In the genomic region with DNA sequence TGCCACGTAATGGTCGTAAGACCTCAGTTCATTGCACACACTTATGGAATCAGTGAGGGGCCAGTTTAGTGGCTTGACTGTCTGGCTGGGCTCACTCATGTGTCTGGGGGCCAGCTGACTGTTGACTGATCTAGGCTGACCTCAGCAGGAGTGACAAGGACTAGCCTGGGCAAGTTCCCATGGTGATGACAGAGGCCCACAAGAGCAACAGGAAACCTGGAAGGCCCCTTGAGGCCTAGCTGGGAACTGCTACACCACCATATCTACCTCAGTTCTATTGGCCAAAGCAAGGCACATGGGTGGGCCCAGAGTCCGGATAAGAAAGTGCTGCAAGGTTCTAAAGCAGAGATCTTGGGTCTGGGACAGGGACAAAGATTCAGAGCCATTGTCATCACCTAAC, we compare ENCODE assay signal across 1 cellular context.
TF ChIP-seq lines count a peak whose summit lies in the region.

No MANE protein-coding gene starts in this region.

TF ChIP-seq in SK-N-SH, 30 proteins besides CTCF, POLR2A, EP300 and RAD21 (continued from another document):
- TF ChIP-seq, protein P1, sequence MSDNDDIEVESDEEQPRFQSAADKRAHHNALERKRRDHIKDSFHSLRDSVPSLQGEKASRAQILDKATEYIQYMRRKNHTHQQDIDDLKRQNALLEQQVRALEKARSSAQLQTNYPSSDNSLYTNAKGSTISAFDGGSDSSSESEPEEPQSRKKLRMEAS (IDR thresholded peaks at IDR 0.05; ENCODE audit: low read depth), result no peak
- TF ChIP-seq EZH2phosphoT487 (IDR thresholded peaks at IDR 0.05; ENCODE audit: borderline replicate concordance, low read depth) (no peak), RXRA (IDR thresholded peaks at IDR 0.05; ENCODE audit: borderline replicate concordance, low read depth) (no peak)
